Comparison of ENCODE assay signal across 8 cellular contexts in the genomic region with DNA sequence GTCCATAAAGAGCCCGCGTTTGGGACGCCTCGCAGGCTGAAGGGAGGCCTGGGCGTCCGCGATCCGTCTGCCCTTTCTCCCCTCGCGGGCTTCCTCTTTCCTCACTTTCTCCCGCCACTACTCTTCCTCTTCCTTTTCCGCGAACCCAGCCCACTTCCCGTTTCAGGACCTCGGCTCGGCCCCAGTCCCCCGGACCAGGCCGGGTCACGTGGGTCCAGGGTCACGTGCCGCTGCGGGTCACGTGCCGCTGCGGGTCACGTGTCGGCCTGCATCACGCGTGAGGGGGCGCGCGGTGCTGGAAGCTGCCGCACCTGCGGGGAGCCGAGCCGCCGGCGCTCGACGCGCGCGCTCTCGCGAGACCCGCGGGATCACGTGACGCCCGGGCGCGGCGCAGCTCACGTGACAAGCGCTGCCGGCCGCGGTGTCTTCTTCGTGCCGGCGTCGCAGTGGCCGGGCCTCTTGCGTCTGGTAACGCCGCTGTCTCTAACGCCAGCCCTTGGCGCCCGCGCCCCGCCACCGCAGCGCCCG. TPM values are rescaled to one million over a fixed set of nuclear protein-coding genes. Genes with fewer than 3 reads are reported as not detected.
DNase-seq lines count a peak whose midpoint lies in the region; ATAC-seq and TF ChIP-seq lines count a peak whose summit lies in the region.

A gene with protein sequence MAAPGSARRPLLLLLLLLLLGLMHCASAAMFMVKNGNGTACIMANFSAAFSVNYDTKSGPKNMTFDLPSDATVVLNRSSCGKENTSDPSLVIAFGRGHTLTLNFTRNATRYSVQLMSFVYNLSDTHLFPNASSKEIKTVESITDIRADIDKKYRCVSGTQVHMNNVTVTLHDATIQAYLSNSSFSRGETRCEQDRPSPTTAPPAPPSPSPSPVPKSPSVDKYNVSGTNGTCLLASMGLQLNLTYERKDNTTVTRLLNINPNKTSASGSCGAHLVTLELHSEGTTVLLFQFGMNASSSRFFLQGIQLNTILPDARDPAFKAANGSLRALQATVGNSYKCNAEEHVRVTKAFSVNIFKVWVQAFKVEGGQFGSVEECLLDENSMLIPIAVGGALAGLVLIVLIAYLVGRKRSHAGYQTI (plus strand): TSS at position 398 of the 528 bp plus-strand sequence. CDS start 196 bp downstream, outside the sequence.

- no peaks in the 10 kb centered on the region for H3K36me3 ChIP-seq in ovary
- H3K36me3 ChIP-seq in thymus (ENCODE audit: control insufficient read depth, insufficient read depth), result no peaks in the 10 kb centered on the region

- intact Hi-C loops in Right ventricle myocardium inferior (cut with DNase I), result no loop called here
- intact Hi-C loops in ovary (cut with DNase I), result loop anchor here in 1 of 4 donors (2.0 kb wide), 1 partner anchor 68 kb away; a partner anchor contains a TSS

- H3K4me1 ChIP-seq in ovary (ENCODE audit: insufficient read depth) (peaks cover 6% of the 10 kb centered on the region), thymus (ENCODE audit: control insufficient read depth, insufficient read depth, low read length) (peaks cover 21% of the 10 kb centered on the region)

- peak; percentile 88 for TF ChIP-seq EP300 in ovary (IDR thresholded peaks at IDR 0.05)

- H3K4me3 ChIP-seq in GM12875 (ENCODE audit: low read depth, low read length), result peak within 1 kb of the TSS; percentile 73
- peak within 1 kb of the TSS; percentile 95 for H3K4me3 ChIP-seq in ovary
- H3K4me3 ChIP-seq in thymus (ENCODE audit: low read length), result peak within 1 kb of the TSS; percentile 69

- TF ChIP-seq CTCF in GM12875 (IDR thresholded peaks at IDR 0.05; ENCODE audit: borderline replicate concordance, insufficient read depth, low read depth, low read length), result no peak
- TF ChIP-seq CTCF in ovary (IDR thresholded peaks at IDR 0.05), result peak in 2 of 3 donors; percentile 19 to 52

- DNase-seq in NCI-H1417 treated with DMSO at 0.1 percent for 48 hours (lab: John Stamatoyannopoulos, UW) (peak; percentile 82), SW 1271 (lab: John Stamatoyannopoulos, UW) (peak; percentile 25 to 31), Right ventricle myocardium inferior (ENCODE audit: missing footprints) (peak; percentile 99), ovary (peak; percentile 98 to 100 (median 100))
- peak; percentile 100 for DNase-seq in activated naive CD8-positive, alpha-beta T cell treated with anti-CD3 and anti-CD28 coated beads, Interleukin-2, amount 50 U/mL, for 16 hours (ENCODE audit: low read depth, low spot score)

- H3K9me3 ChIP-seq in ovary (no peaks in the 10 kb centered on the region), thymus (ENCODE audit: control insufficient read depth) (no peaks in the 10 kb centered on the region)

- peak within 1 kb of the TSS; percentile 71 to 85 for H3K27ac ChIP-seq in ovary
- peak within 1 kb of the TSS; percentile 89 for H3K27ac ChIP-seq in thymus (ENCODE audit: low read depth)

- 0% methylated on average over 49 to 74 of the region's 74 CpGs for WGBS in ovary, 3 donors
- under 1% methylated on average over 74 of the region's 74 CpGs for WGBS in thymus

- peak; percentile 81 for ATAC-seq in HG02763 (IDR thresholded peaks at IDR 0.05; ENCODE audit: unreplicated experiment)
- ATAC-seq in Right ventricle myocardium inferior, result peak; percentile 96

- TF ChIP-seq POLR2A in ovary (IDR thresholded peaks at IDR 0.05), result peak; percentile 57

- H3K27me3 ChIP-seq in ovary (no peaks in the 10 kb centered on the region), thymus (ENCODE audit: control insufficient read depth, insufficient read depth) (peaks cover 9% of the 10 kb centered on the region)

RNA-seq across cellular contexts. Expression of the gene that starts here (rescaled TPM):
- 104 TPM for total RNA-seq in Right ventricle myocardium inferior
- total RNA-seq in ovary, result 100 to 1,000 TPM in 6 of 7 donors, 10 to 100 TPM in 1; 51.7 to 167 (median 144) TPM
- 100 to 1,000 TPM; 110 to 212 TPM for polyA plus RNA-seq in ovary
- polyA plus RNA-seq in thymus, result 85.4 TPM

Comparison
In these comparisons a context has a peak if more than half of its experiments do, and no peak if none do; other contexts are left out.
1. Peak in every context shown above with its lines: DNase-seq, ATAC-seq, H3K4me3 ChIP-seq and H3K27ac ChIP-seq.
2. DNase-seq: peak in every context shown above with its lines; median percentile 100 in activated naive CD8-positive, alpha-beta T cell treated with anti-CD3 and anti-CD28 coated beads, Interleukin-2, amount 50 U/mL, for 16 hours; 100 in ovary; 99 in Right ventricle myocardium inferior; 82 in NCI-H1417 treated with DMSO at 0.1 percent for 48 hours; 28 in SW 1271.